In genomic region chr14:106417224-106418049, GRCh38 we compare ENCODE assay signal across 9 cellular contexts.
DNase-seq lines count a peak whose midpoint lies in the region; ATAC-seq and TF ChIP-seq lines count a peak whose summit lies in the region.
"Had no signal": no experiment of that assay in that cellular context is flagged by ENCODE, and none has a peak within 500 bp of the region (broad histone marks: within the 10 kb centered on the region; RNA-seq: fewer than 3 reads in every experiment).

No MANE protein-coding gene starts in this region.

- no peak overlapping the region for H3K9ac ChIP-seq in neural progenitor cell

- H3K79me2 ChIP-seq in neural progenitor cell (ENCODE audit: low read depth) = no peaks in the 10 kb centered on the region

- H3K4me3 Mint-ChIP-seq in activated B cell treated with CpG ODN at 0.5 μM for 24 hours = no peak overlapping the region
- no peak overlapping the region for H3K4me3 Mint-ChIP-seq in neural progenitor cell

- DNase-seq in COR-L47 (lab: John Stamatoyannopoulos, UW) (peak; percentile 57), HUDEP-2 (lab: John Stamatoyannopoulos, UW; ENCODE audit: unreplicated experiment in 76 of 76) (peak in 67 of 76 experiments; percentile 8 to 83 (median 59)), activated B cell treated with CpG ODN at 0.5 μM for 24 hours (peak; percentile 67), cerebellar cortex (ENCODE audit: low spot score) (peak; percentile 27), neural progenitor cell (ENCODE audit: low spot score) (peak; percentile 15), DMS153 treated with DMSO at 0.1 percent for 48 hours (lab: John Stamatoyannopoulos, UW; ENCODE audit: unreplicated experiment) (no peak), putamen (ENCODE audit: low spot score) (no peak)

- POLR2A ChIA-PET in activated B cell treated with CpG ODN at 0.5 μM for 24 hours (lab: Charles Lee) = interaction anchor here (0.6 kb wide), 1 partner anchor 643 kb away, joined by 3 read pairs; no protein-coding TSS in a partner anchor

- H3K4me1 ChIP-seq in neural progenitor cell = no peaks in the 10 kb centered on the region

- CTCF ChIA-PET in activated B cell treated with CpG ODN at 0.5 μM for 24 hours (lab: Charles Lee) = interaction anchor here (0.6 to 1.8 kb wide), 14 partner anchors 19 to 884 kb away, joined by 3 to 8 read pairs (median 4); no protein-coding TSS in a partner anchor

- H3K9me3 ChIP-seq in neural progenitor cell (ENCODE audit: low read depth) = peaks cover 29% of the 10 kb centered on the region

- H3K36me3 Mint-ChIP-seq in activated B cell treated with CpG ODN at 0.5 μM for 24 hours (ENCODE audit: low read depth) = no peaks in the 10 kb centered on the region
- no peaks in the 10 kb centered on the region for H3K36me3 Mint-ChIP-seq in neural progenitor cell

- no peaks in the 10 kb centered on the region for H3K9me3 Mint-ChIP-seq in activated B cell treated with CpG ODN at 0.5 μM for 24 hours
- peaks cover 25% of the 10 kb centered on the region for H3K9me3 Mint-ChIP-seq in neural progenitor cell

- TF ChIP-seq CTCF in activated B cell treated with CpG ODN at 0.5 μM for 24 hours (IDR thresholded peaks at IDR 0.05) (peak; percentile 41), neural progenitor cell (IDR thresholded peaks at IDR 0.05) (peak; percentile 51)

- no peaks in the 10 kb centered on the region for H4K20me1 ChIP-seq in neural progenitor cell (ENCODE audit: low read depth)

- H3K27ac Mint-ChIP-seq in activated B cell treated with CpG ODN at 0.5 μM for 24 hours = no peak overlapping the region
- no peak overlapping the region for H3K27ac Mint-ChIP-seq in neural progenitor cell

- H3K4me1 Mint-ChIP-seq in activated B cell treated with CpG ODN at 0.5 μM for 24 hours = no peaks in the 10 kb centered on the region
- no peaks in the 10 kb centered on the region for H3K4me1 Mint-ChIP-seq in neural progenitor cell

- H3K27ac ChIP-seq in neural progenitor cell = no peak overlapping the region
- H3K27ac ChIP-seq: skin epidermis had no signal

- peak; percentile 87 for ATAC-seq in GM19397 (IDR thresholded peaks at IDR 0.05; ENCODE audit: unreplicated experiment)
- peak; percentile 78 for ATAC-seq in activated B cell treated with CpG ODN at 0.5 μM for 24 hours (ENCODE audit: low read depth)

- H3K4me2 ChIP-seq in neural progenitor cell = no peak overlapping the region

- no peak overlapping the region for H3K4me3 ChIP-seq in neural progenitor cell
- H3K4me3 ChIP-seq: skin epidermis had no signal

- H3F3A ChIP-seq in neural progenitor cell (ENCODE audit: low read depth) = no peaks in the 10 kb centered on the region

- peaks cover 11% of the 10 kb centered on the region for H3K27me3 Mint-ChIP-seq in activated B cell treated with CpG ODN at 0.5 μM for 24 hours
- peaks cover 2% of the 10 kb centered on the region for H3K27me3 Mint-ChIP-seq in neural progenitor cell (ENCODE audit: insufficient read depth, low read depth)

- H2AFZ ChIP-seq in neural progenitor cell (replicated peaks) = no peak overlapping the region

- intact Hi-C loops in activated B cell treated with CpG ODN at 0.5 μM for 24 hours (cut with micrococcal nuclease) = no loop called here

- peaks cover 3% of the 10 kb centered on the region for H3K36me3 ChIP-seq in neural progenitor cell

- H3K27me3 ChIP-seq in neural progenitor cell = no peaks in the 10 kb centered on the region

Comparison
In these comparisons a context has a peak if more than half of its experiments do, and no peak if none do; other contexts are left out.
1. DNase-seq: peak in COR-L47 (single experiment), HUDEP-2 (67 of 76), activated B cell treated with CpG ODN at 0.5 μM for 24 hours (single experiment), cerebellar cortex (single experiment) and neural progenitor cell (single experiment); none in DMS153 treated with DMSO at 0.1 percent for 48 hours (single experiment) and putamen (single experiment).